ENCODE assay signal across 14 cellular contexts in the genomic region with DNA sequence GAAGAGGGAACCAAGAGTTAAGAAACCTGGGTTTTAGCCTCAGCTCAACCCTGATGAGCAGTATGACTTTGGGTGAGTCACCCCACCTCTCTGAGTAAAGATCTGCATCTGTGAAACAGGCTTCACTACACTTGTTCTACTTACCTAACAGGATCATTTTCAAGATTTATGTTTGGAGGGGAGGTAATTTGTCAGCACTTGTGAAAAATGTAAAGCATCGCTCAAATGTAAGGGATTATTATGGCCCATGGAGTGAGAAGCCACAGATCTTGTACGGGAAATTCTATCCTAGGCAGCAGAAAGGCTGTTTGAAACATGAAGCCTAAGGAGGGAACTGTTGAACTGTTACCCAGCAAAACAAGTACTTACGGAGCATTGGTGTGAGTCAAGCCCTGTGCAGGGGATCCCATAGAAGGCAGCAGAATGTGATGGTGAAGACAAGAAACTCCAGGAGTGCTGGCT.
DNase-seq lines count a peak whose midpoint lies in the region; ATAC-seq, FAIRE-seq and TF ChIP-seq lines count a peak whose summit lies in the region.
"Had no signal": no experiment of that assay in that cellular context is flagged by ENCODE, and none has a peak within 500 bp of the region (broad histone marks: within the 10 kb centered on the region; RNA-seq: fewer than 3 reads in every experiment).

No MANE protein-coding gene starts in this region.

- no peak overlapping the region for H2BK12ac ChIP-seq in mesenchymal stem cell (ENCODE audit: low read length in 2 of 2)

- no peak for TF ChIP-seq CTCF in AG09309 (IDR thresholded peaks at IDR 0.05; ENCODE audit: control insufficient read depth, insufficient read depth, low read depth, low read length, missing control alignments)
- TF ChIP-seq CTCF in CD8-positive, alpha-beta T cell (IDR thresholded peaks at IDR 0.05) = no peak

- peaks cover 4% of the 10 kb centered on the region for H3K79me1 ChIP-seq in mesenchymal stem cell (replicated peaks; ENCODE audit: low read length, poor library complexity, severe bottlenecking)

- no peak overlapping the region for H3K14ac ChIP-seq in mesenchymal stem cell (ENCODE audit: low read length in 2 of 2)

- H4K91ac ChIP-seq in mesenchymal stem cell (ENCODE audit: low read length) = no peak overlapping the region

- no peaks in the 10 kb centered on the region for H3K9me3 Mint-ChIP-seq in natural killer cell treated with Interleukin-12 subunit alpha and Interleukin-12 subunit beta and Interleukin-15 and Interleukin-18, amount 100 ng/mL, for 72 hours
- H3K9me3 Mint-ChIP-seq in CD8-positive, alpha-beta T cell = no peaks in the 10 kb centered on the region
- H3K9me3 Mint-ChIP-seq: activated CD4-positive, alpha-beta memory T cell treated with anti-CD3 and anti-CD28 coated beads for 36 hours had no signal

- no peak overlapping the region for H2BK120ac ChIP-seq in mesenchymal stem cell (ENCODE audit: low read depth, low read length)

- H2BK15ac ChIP-seq in mesenchymal stem cell (ENCODE audit: low read depth, poor library complexity, severe bottlenecking) = no peak overlapping the region

- CTCF ChIA-PET in CD8-positive, alpha-beta T cell (lab: Charles Lee) = no interaction called here

- intact Hi-C loops in aorta (cut with DNase I) = no loop called here
- intact Hi-C loops in CD8-positive, alpha-beta T cell (cut with DNase I, micrococcal nuclease) = no loop called here

- H3K27ac ChIP-seq in mesenchymal stem cell (ENCODE audit: low read length, poor library complexity, severe bottlenecking) (no peak overlapping the region), aorta (ENCODE audit: low read depth in 1 of 2, low read length in 2 of 2) (no peak overlapping the region)
- no peak overlapping the region for H3K27ac ChIP-seq in CD8-positive, alpha-beta T cell (ENCODE audit: low read depth, low read length)

- H3K4me3 ChIP-seq in AG09309 (ENCODE audit: control insufficient read depth, low read depth, low read length) (no peak overlapping the region), mesenchymal stem cell (ENCODE audit: insufficient read depth in 1 of 2, low read depth in 1 of 2, low read length in 2 of 2) (peak overlapping the region in 1 of 2 experiments; percentile 66), aorta (ENCODE audit: low read length in 2 of 2) (no peak overlapping the region)
- no peak overlapping the region for H3K4me3 ChIP-seq in CD8-positive, alpha-beta T cell (ENCODE audit: low read depth, low read length)
- H3K4me3 ChIP-seq: heart left ventricle had no signal

- no peak overlapping the region for H3K27ac Mint-ChIP-seq in natural killer cell treated with Interleukin-12 subunit alpha and Interleukin-12 subunit beta and Interleukin-15 and Interleukin-18, amount 100 ng/mL, for 72 hours
- H3K27ac Mint-ChIP-seq in CD8-positive, alpha-beta T cell = no peak overlapping the region
- H3K27ac Mint-ChIP-seq: activated CD4-positive, alpha-beta memory T cell treated with anti-CD3 and anti-CD28 coated beads for 36 hours; CD4-positive, alpha-beta memory T cell had no signal

- H3K4me1 Mint-ChIP-seq in natural killer cell treated with Interleukin-12 subunit alpha and Interleukin-12 subunit beta and Interleukin-15 and Interleukin-18, amount 100 ng/mL, for 72 hours (ENCODE audit: low read depth in 2 of 2) = no peaks in the 10 kb centered on the region
- H3K4me1 Mint-ChIP-seq in CD8-positive, alpha-beta T cell (ENCODE audit: low read depth) = no peaks in the 10 kb centered on the region

- DNase-seq in AG09309 (ENCODE audit: low read depth) = peak; percentile 35
- DNase-seq in HTR-8/SVneo (ENCODE audit: insufficient read length, low spot score) = no peak
- peak; percentile 50 for DNase-seq in astrocyte of the hippocampus (ENCODE audit: low read depth, low spot score)
- peak; percentile 31 for DNase-seq in mesenchymal stem cell
- no peak for DNase-seq in natural killer cell treated with Interleukin-12 subunit alpha and Interleukin-12 subunit beta and Interleukin-15 and Interleukin-18, amount 100 ng/mL, for 72 hours (ENCODE audit: low spot score)
- no peak for DNase-seq in aorta
- DNase-seq in CD8-positive, alpha-beta T cell = no peak
- DNase-seq: activated CD4-positive, alpha-beta memory T cell treated with anti-CD3 and anti-CD28 coated beads for 36 hours; CD4-positive, alpha-beta memory T cell; heart left ventricle; NCI-H1417 treated with DMSO at 0.1 percent for 48 hours; substantia nigra had no signal

- H3K9me3 ChIP-seq in mesenchymal stem cell (ENCODE audit: control insufficient read depth, low read length) (no peaks in the 10 kb centered on the region), aorta (ENCODE audit: control insufficient read depth, low read length) (no peaks in the 10 kb centered on the region)
- no peaks in the 10 kb centered on the region for H3K9me3 ChIP-seq in CD8-positive, alpha-beta T cell (ENCODE audit: low read length)
- H3K9me3 ChIP-seq: heart left ventricle had no signal

- no peak overlapping the region for H3K4me2 ChIP-seq in mesenchymal stem cell (ENCODE audit: low read length, poor library complexity, severe bottlenecking)

- no peaks in the 10 kb centered on the region for H3K36me3 Mint-ChIP-seq in natural killer cell treated with Interleukin-12 subunit alpha and Interleukin-12 subunit beta and Interleukin-15 and Interleukin-18, amount 100 ng/mL, for 72 hours
- no peaks in the 10 kb centered on the region for H3K36me3 Mint-ChIP-seq in CD8-positive, alpha-beta T cell
- H3K36me3 Mint-ChIP-seq: activated CD4-positive, alpha-beta memory T cell treated with anti-CD3 and anti-CD28 coated beads for 36 hours; CD4-positive, alpha-beta memory T cell had no signal

- FAIRE-seq in HTR-8/SVneo (lab: Jason Lieb, UNC) = peak; percentile 23

- H3K4ac ChIP-seq in mesenchymal stem cell (ENCODE audit: low read depth in 1 of 2, low read length in 2 of 2) = no peak overlapping the region

- WGBS in mesenchymal stem cell = 57% methylated on average over 3 of the region's 3 CpGs
- WGBS in aorta, 2 donors = 90% methylated on average over 3 of the region's 3 CpGs

- H3K4me1 ChIP-seq in mesenchymal stem cell (ENCODE audit: control insufficient read depth, insufficient read depth, low read depth, low read length) (peaks cover 8% of the 10 kb centered on the region), aorta (ENCODE audit: control insufficient read depth in 1 of 2, insufficient read depth in 2 of 2, low read length in 2 of 2) (no peaks in the 10 kb centered on the region)
- H3K4me1 ChIP-seq in CD8-positive, alpha-beta T cell (ENCODE audit: insufficient read depth, low read length) = no peaks in the 10 kb centered on the region

- H3K27me3 Mint-ChIP-seq in natural killer cell treated with Interleukin-12 subunit alpha and Interleukin-12 subunit beta and Interleukin-15 and Interleukin-18, amount 100 ng/mL, for 72 hours = no peaks in the 10 kb centered on the region
- H3K27me3 Mint-ChIP-seq in CD8-positive, alpha-beta T cell (ENCODE audit: low read depth) = no peaks in the 10 kb centered on the region
- H3K27me3 Mint-ChIP-seq: activated CD4-positive, alpha-beta memory T cell treated with anti-CD3 and anti-CD28 coated beads for 36 hours; CD4-positive, alpha-beta memory T cell had no signal

- no peak overlapping the region for H4K8ac ChIP-seq in mesenchymal stem cell (ENCODE audit: low read length)

- H3K18ac ChIP-seq in mesenchymal stem cell (ENCODE audit: low read depth in 1 of 2, low read length in 2 of 2) = no peak overlapping the region

- POLR2A ChIA-PET in CD8-positive, alpha-beta T cell (lab: Charles Lee) = no interaction called here

- H3K9ac ChIP-seq in mesenchymal stem cell (ENCODE audit: low read length) = peak overlapping the region; percentile 71

- H2AFZ ChIP-seq in mesenchymal stem cell (ENCODE audit: low read depth, low read length) = no peak overlapping the region

- H2AK5ac ChIP-seq in mesenchymal stem cell (ENCODE audit: low read length, severe bottlenecking) = no peak overlapping the region

- H3K23ac ChIP-seq in mesenchymal stem cell (ENCODE audit: low read length in 2 of 2) = peak overlapping the region in 1 of 2 experiments; percentile 26

- H3K36me3 ChIP-seq in mesenchymal stem cell (ENCODE audit: control insufficient read depth in 1 of 2, insufficient read depth in 2 of 2, low read depth in 1 of 2, low read length in 2 of 2) (no peaks in the 10 kb centered on the region), aorta (ENCODE audit: control insufficient read depth in 1 of 2, insufficient read depth in 2 of 2, low read length in 1 of 2) (no peaks in the 10 kb centered on the region)
- no peaks in the 10 kb centered on the region for H3K36me3 ChIP-seq in CD8-positive, alpha-beta T cell (ENCODE audit: insufficient read depth, low read length)
- H3K36me3 ChIP-seq: heart left ventricle had no signal

- H3K4me3 Mint-ChIP-seq in natural killer cell treated with Interleukin-12 subunit alpha and Interleukin-12 subunit beta and Interleukin-15 and Interleukin-18, amount 100 ng/mL, for 72 hours = no peak overlapping the region
- H3K4me3 Mint-ChIP-seq in CD8-positive, alpha-beta T cell = no peak overlapping the region
- H3K4me3 Mint-ChIP-seq: activated CD4-positive, alpha-beta memory T cell treated with anti-CD3 and anti-CD28 coated beads for 36 hours; CD4-positive, alpha-beta memory T cell had no signal

- H3K27me3 ChIP-seq in mesenchymal stem cell (ENCODE audit: control insufficient read depth in 1 of 2, insufficient read depth in 1 of 2, low read length in 2 of 2) (peaks cover 0 to 4% of the 10 kb centered on the region in 2 experiments), aorta (ENCODE audit: control insufficient read depth in 1 of 2, insufficient read depth in 2 of 2, low read length in 1 of 2) (no peaks in the 10 kb centered on the region)
- H3K27me3 ChIP-seq in CD8-positive, alpha-beta T cell (ENCODE audit: insufficient read depth, low read length) = no peaks in the 10 kb centered on the region
- H3K27me3 ChIP-seq: heart left ventricle had no signal

- no peak overlapping the region for H2BK5ac ChIP-seq in mesenchymal stem cell (ENCODE audit: low read depth, low read length, poor library complexity, severe bottlenecking)

- no peak for ATAC-seq in natural killer cell treated with Interleukin-12 subunit alpha and Interleukin-12 subunit beta and Interleukin-15 and Interleukin-18, amount 100 ng/mL, for 72 hours
- ATAC-seq in GM21528 (IDR thresholded peaks at IDR 0.05; ENCODE audit: low FRiP score, unreplicated experiment) = no peak
- no peak for ATAC-seq in aorta (ENCODE audit: low FRiP score)
- no peak for ATAC-seq in CD8-positive, alpha-beta T cell
- ATAC-seq: heart left ventricle, Right ventricle myocardium inferior had no signal

Comparison
In these comparisons a context has a peak if more than half of its experiments do, and no peak if none do; other contexts are left out.
1. DNase-seq: peak in AG09309 (single experiment), astrocyte of the hippocampus (single experiment) and mesenchymal stem cell (single experiment); none in HTR-8/SVneo (single experiment), natural killer cell treated with Interleukin-12 subunit alpha and Interleukin-12 subunit beta and Interleukin-15 and Interleukin-18, amount 100 ng/mL, for 72 hours (single experiment), aorta (0 of 2) and CD8-positive, alpha-beta T cell (0 of 7).